In the genomic region with DNA sequence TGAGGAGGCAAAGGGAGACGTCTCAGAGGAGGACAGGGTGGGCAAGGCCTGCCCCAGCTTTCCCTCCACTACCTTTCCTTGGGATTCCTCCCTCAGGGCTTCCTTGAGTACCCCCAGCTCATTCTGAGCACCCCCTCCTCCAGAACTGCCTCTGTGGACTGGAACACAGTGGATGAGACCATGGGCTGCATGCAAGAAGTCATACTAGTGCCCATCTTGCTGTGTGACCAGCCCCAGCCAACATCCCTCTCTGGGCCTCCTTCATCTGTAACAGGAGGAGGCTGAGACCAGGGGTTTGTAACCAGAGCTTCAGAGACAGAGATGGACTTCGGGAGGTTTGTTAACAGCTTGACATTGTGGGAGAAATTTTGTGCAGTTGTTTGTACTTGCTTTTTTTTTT, we compare ENCODE assay signal across 2 cellular contexts.
A peak's percentile ranks its signal among the peaks of the same experiment; 100 is the strongest.
TF ChIP-seq lines count a peak whose summit lies in the region.

No MANE protein-coding gene starts in this region.

TF ChIP-seq in HepG2, 621 proteins besides CTCF, POLR2A, EP300 and RAD21:
- TF ChIP-seq ZIK1 (CRISPR knock-in tag; IDR thresholded peaks at IDR 0.05; ENCODE audit: borderline replicate concordance, low read depth) (no peak), PPARG (CRISPR knock-in tag; conservative IDR thresholded peaks at IDR 0.05) (no peak), NFIB (CRISPR knock-in tag; IDR thresholded peaks at IDR 0.05; ENCODE audit: borderline replicate concordance) (no peak), JUNB (CRISPR knock-in tag; IDR thresholded peaks at IDR 0.05; ENCODE audit: borderline replicate concordance) (no peak), MXI1 (IDR thresholded peaks at IDR 0.05; ENCODE audit: borderline replicate concordance, low read depth, low read length) (no peak), ZNF510 (CRISPR knock-in tag; IDR thresholded peaks at IDR 0.05; ENCODE audit: low read depth) (no peak), SP2 (CRISPR knock-in tag; IDR thresholded peaks at IDR 0.05) (no peak), YY1 (IDR thresholded peaks at IDR 0.05; ENCODE audit: insufficient read depth, insufficient replicate concordance, low read depth, low read length) (no peak), HHEX (CRISPR knock-in tag; IDR thresholded peaks at IDR 0.05) (no peak), ADNP (CRISPR knock-in tag; IDR thresholded peaks at IDR 0.05) (no peak), NFYC (CRISPR knock-in tag; IDR thresholded peaks at IDR 0.05) (no peak), ZMYM3 (CRISPR knock-in tag; IDR thresholded peaks at IDR 0.05) (peak; percentile 68), RARA (CRISPR knock-in tag; IDR thresholded peaks at IDR 0.05) (no peak), ZNF768 (CRISPR knock-in tag; IDR thresholded peaks at IDR 0.05) (peak; percentile 82), ZNF720 (CRISPR knock-in tag; IDR thresholded peaks at IDR 0.05) (no peak)
- TF ChIP-seq, protein P1, sequence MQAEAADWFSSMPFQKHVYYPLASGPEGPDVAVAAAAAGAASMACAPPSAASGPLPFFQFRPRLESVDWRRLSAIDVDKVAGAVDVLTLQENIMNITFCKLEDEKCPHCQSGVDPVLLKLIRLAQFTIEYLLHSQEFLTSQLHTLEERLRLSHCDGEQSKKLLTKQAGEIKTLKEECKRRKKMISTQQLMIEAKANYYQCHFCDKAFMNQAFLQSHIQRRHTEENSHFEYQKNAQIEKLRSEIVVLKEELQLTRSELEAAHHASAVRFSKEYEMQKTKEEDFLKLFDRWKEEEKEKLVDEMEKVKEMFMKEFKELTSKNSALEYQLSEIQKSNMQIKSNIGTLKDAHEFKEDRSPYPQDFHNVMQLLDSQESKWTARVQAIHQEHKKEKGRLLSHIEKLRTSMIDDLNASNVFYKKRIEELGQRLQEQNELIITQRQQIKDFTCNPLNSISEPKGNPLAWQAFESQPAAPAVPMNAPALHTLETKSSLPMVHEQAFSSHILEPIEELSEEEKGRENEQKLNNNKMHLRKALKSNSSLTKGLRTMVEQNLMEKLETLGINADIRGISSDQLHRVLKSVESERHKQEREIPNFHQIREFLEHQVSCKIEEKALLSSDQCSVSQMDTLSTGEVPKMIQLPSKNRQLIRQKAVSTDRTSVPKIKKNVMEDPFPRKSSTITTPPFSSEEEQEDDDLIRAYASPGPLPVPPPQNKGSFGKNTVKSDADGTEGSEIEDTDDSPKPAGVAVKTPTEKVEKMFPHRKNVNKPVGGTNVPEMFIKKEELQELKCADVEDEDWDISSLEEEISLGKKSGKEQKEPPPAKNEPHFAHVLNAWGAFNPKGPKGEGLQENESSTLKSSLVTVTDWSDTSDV (CRISPR knock-in tag; IDR thresholded peaks at IDR 0.05), result no peak

TF ChIP-seq in K562, 482 proteins besides CTCF, POLR2A, EP300 and RAD21:
- TF ChIP-seq, protein P2, sequence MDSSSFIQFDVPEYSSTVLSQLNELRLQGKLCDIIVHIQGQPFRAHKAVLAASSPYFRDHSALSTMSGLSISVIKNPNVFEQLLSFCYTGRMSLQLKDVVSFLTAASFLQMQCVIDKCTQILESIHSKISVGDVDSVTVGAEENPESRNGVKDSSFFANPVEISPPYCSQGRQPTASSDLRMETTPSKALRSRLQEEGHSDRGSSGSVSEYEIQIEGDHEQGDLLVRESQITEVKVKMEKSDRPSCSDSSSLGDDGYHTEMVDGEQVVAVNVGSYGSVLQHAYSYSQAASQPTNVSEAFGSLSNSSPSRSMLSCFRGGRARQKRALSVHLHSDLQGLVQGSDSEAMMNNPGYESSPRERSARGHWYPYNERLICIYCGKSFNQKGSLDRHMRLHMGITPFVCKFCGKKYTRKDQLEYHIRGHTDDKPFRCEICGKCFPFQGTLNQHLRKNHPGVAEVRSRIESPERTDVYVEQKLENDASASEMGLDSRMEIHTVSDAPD (CRISPR knock-in tag; IDR thresholded peaks at IDR 0.05), result no peak
- peak; percentile 44 for TF ChIP-seq ZFP36 (IDR thresholded peaks at IDR 0.05; ENCODE audit: low read depth, low read length, partially characterized antibody)
